Comparison of ENCODE assay signal across 20 cellular contexts in the genomic region with DNA sequence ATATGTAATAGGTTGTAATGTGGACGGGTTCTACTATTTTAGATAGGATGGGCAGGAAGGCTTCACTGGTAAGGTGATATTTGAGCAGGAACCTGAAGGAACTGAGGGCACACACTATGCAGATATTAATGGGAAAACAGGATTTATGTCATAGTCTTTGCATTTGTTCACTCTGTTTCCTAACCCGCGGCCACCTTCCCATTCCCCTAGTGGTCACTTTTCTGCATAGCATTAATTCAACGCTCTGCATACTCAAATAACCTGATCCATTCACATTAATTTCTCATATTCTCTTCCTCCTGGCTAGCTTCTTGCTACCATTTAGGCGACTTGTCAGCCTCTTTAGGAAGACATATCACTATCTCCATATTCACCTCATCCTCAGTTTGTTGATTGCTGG.
DNase-seq lines count a peak whose midpoint lies in the region; ATAC-seq and TF ChIP-seq lines count a peak whose summit lies in the region.
"Had no signal": no experiment of that assay in that cellular context is flagged by ENCODE, and none has a peak within 500 bp of the region (broad histone marks: within the 10 kb centered on the region; RNA-seq: fewer than 3 reads in every experiment).

No MANE protein-coding gene starts in this region.

- H2AK5ac ChIP-seq in mesenchymal stem cell (ENCODE audit: low read length, severe bottlenecking) = no peak overlapping the region

- H3K27me3 ChIP-seq in psoas muscle (ENCODE audit: insufficient read depth in 3 of 3, low read length in 2 of 3) (peaks cover 0 to 14% (median 0%) of the 10 kb centered on the region in 3 donors), mesenchymal stem cell (ENCODE audit: control insufficient read depth in 1 of 2, insufficient read depth in 1 of 2, low read length in 2 of 2) (peaks cover 0 to 15% of the 10 kb centered on the region in 2 experiments)

- H3K79me1 ChIP-seq in mesenchymal stem cell (replicated peaks; ENCODE audit: low read length, poor library complexity, severe bottlenecking) = no peaks in the 10 kb centered on the region

- H2AFZ ChIP-seq in OCI-LY7 (ENCODE audit: low read length) = no peak overlapping the region
- no peak overlapping the region for H2AFZ ChIP-seq in mesenchymal stem cell (ENCODE audit: low read depth, low read length)

- CTCF ChIA-PET in OCI-LY7 (lab: Charles Lee; ENCODE audit: unreplicated experiment) = no interaction called here

- H2BK15ac ChIP-seq in mesenchymal stem cell (ENCODE audit: low read depth, poor library complexity, severe bottlenecking) = no peak overlapping the region

- no peak overlapping the region for H2BK5ac ChIP-seq in mesenchymal stem cell (ENCODE audit: low read depth, low read length, poor library complexity, severe bottlenecking)

- no peak overlapping the region for H3K18ac ChIP-seq in mesenchymal stem cell (ENCODE audit: low read depth in 1 of 2, low read length in 2 of 2)

- peaks cover 44% of the 10 kb centered on the region for H3K79me2 ChIP-seq in OCI-LY7 (ENCODE audit: insufficient read depth, low read depth, low read length)

- peak; percentile 36; the same call in 1 of the 2 replicates for TF ChIP-seq CTCF in OCI-LY7 (conservative IDR thresholded peaks at IDR 0.05; ENCODE audit: low read length)
- TF ChIP-seq CTCF in fibroblast of mammary gland (conservative IDR thresholded peaks at IDR 0.05; ENCODE audit: control insufficient read depth, insufficient read depth, low read depth, low read length) = peak; percentile 19
- peak; percentile 8 for TF ChIP-seq CTCF in psoas muscle (IDR thresholded peaks at IDR 0.05)

- no peak for ATAC-seq in activated T-cell treated with anti-CD3 and anti-CD28 coated beads, Interleukin-2, amount 50 U/mL, for 72 hours (replicated peaks in 1 of 2)
- ATAC-seq in psoas muscle (no peak), GM18867 (IDR thresholded peaks at IDR 0.05; ENCODE audit: unreplicated experiment) (no peak)
- ATAC-seq: activated CD4-positive, alpha-beta T cell treated with anti-CD3 and anti-CD28 coated beads for 36 hours; CD8-positive, alpha-beta T cell; left lobe of liver had no signal

- no peak overlapping the region for H3K14ac ChIP-seq in mesenchymal stem cell (ENCODE audit: low read length in 2 of 2)

- no peak overlapping the region for H3K9ac ChIP-seq in mesenchymal stem cell (ENCODE audit: low read length)

- H4K91ac ChIP-seq in mesenchymal stem cell (ENCODE audit: low read length) = no peak overlapping the region

- H4K20me1 ChIP-seq in OCI-LY7 (ENCODE audit: insufficient read depth, low read length) = no peaks in the 10 kb centered on the region

- H3K9me2 ChIP-seq in OCI-LY7 (ENCODE audit: insufficient read depth, low read length) = no peaks in the 10 kb centered on the region

- H3K9me3 ChIP-seq in OCI-LY7 (ENCODE audit: low read length) = no peaks in the 10 kb centered on the region
- no peaks in the 10 kb centered on the region for H3K9me3 ChIP-seq in psoas muscle
- no peaks in the 10 kb centered on the region for H3K9me3 ChIP-seq in mesenchymal stem cell (ENCODE audit: control insufficient read depth, low read length)
- H3K9me3 ChIP-seq: prostate gland, uterus had no signal

- POLR2A ChIA-PET in OCI-LY7 (lab: Charles Lee) = no interaction called here

- no peak overlapping the region for H2BK120ac ChIP-seq in mesenchymal stem cell (ENCODE audit: low read depth, low read length)

- no peak overlapping the region for H4K8ac ChIP-seq in mesenchymal stem cell (ENCODE audit: low read length)

- no peak overlapping the region for H2BK12ac ChIP-seq in mesenchymal stem cell (ENCODE audit: low read length in 2 of 2)

- no peak overlapping the region for H3K4ac ChIP-seq in mesenchymal stem cell (ENCODE audit: low read depth in 1 of 2, low read length in 2 of 2)

- H3K4me2 ChIP-seq in OCI-LY7 (ENCODE audit: low read length) (peak overlapping the region; percentile 20; the same call in 1 of the 2 replicates), mesenchymal stem cell (ENCODE audit: low read length, poor library complexity, severe bottlenecking) (no peak overlapping the region)

- H3K36me3 ChIP-seq in OCI-LY7 (ENCODE audit: insufficient read depth, low read length) (peaks cover 21% of the 10 kb centered on the region), psoas muscle (ENCODE audit: insufficient read depth in 1 of 2, low read depth in 1 of 2) (no peaks in the 10 kb centered on the region), mesenchymal stem cell (ENCODE audit: control insufficient read depth in 1 of 2, insufficient read depth in 2 of 2, low read depth in 1 of 2, low read length in 2 of 2) (peaks cover 0 to 3% of the 10 kb centered on the region in 2 experiments)
- H3K36me3 ChIP-seq: prostate gland, uterus had no signal

- H3K27ac ChIP-seq in OCI-LY7 (ENCODE audit: low read depth, low read length, poor library complexity, severe bottlenecking) (no peak overlapping the region), psoas muscle (no peak overlapping the region), mesenchymal stem cell (ENCODE audit: low read length, poor library complexity, severe bottlenecking) (no peak overlapping the region)
- H3K27ac ChIP-seq: prostate gland, uterus had no signal

- 74 to 96% (median 93%) methylated on average over 5 of the region's 5 CpGs for WGBS in psoas muscle, 3 donors
- WGBS in mesenchymal stem cell = 91% methylated on average over 4 of the region's 5 CpGs

- H3K9me3 Mint-ChIP-seq in activated T-cell treated with anti-CD3 and anti-CD28 coated beads, Interleukin-2, amount 50 U/mL, for 72 hours = no peaks in the 10 kb centered on the region
- no peaks in the 10 kb centered on the region for H3K9me3 Mint-ChIP-seq in activated T-cell treated with anti-CD3 and anti-CD28 coated beads, Interleukin-2, amount 50 U/mL, for 24 hours
- H3K9me3 Mint-ChIP-seq: CD8-positive, alpha-beta T cell; stimulated activated naive CD8-positive, alpha-beta T cell treated with anti-CD3 and anti-CD28 coated beads, Interleukin-15, Interleukin-2, amounts not matched to agents 100 ng/mL and 50 ng/mL, for 24 hours had no signal

- H3K4me3 ChIP-seq in OCI-LY7 (ENCODE audit: low read depth, low read length, poor library complexity, severe bottlenecking) (no peak overlapping the region), fibroblast of mammary gland (ENCODE audit: control insufficient read depth, low read depth, low read length) (no peak overlapping the region), psoas muscle (no peak overlapping the region), mesenchymal stem cell (ENCODE audit: insufficient read depth in 1 of 2, low read depth in 1 of 2, low read length in 2 of 2) (no peak overlapping the region)
- H3K4me3 ChIP-seq: prostate gland, uterus had no signal

- peaks cover 5% of the 10 kb centered on the region for H3K4me1 Mint-ChIP-seq in activated T-cell treated with anti-CD3 and anti-CD28 coated beads, Interleukin-2, amount 50 U/mL, for 72 hours (ENCODE audit: low read depth)
- H3K4me1 Mint-ChIP-seq in activated T-cell treated with anti-CD3 and anti-CD28 coated beads, Interleukin-2, amount 50 U/mL, for 24 hours (ENCODE audit: low read depth) = peaks cover 32% of the 10 kb centered on the region

- BruUV-seq in OCI-LY7 (replicated peaks; lab: Mats Ljungman, UMichigan) = no TSS peak

- no peak for DNase-seq in activated T-cell treated with anti-CD3 and anti-CD28 coated beads, Interleukin-2, amount 50 U/mL, for 72 hours
- no peak for DNase-seq in activated T-cell treated with anti-CD3 and anti-CD28 coated beads, Interleukin-2, amount 50 U/mL, for 24 hours
- no peak for DNase-seq in OCI-LY7 (ENCODE audit: low spot score)
- no peak for DNase-seq in fibroblast of mammary gland (ENCODE audit: low read depth)
- DNase-seq in psoas muscle = no peak
- no peak for DNase-seq in mesenchymal stem cell
- DNase-seq in islet precursor cell = no peak
- DNase-seq: activated CD4-positive, alpha-beta T cell treated with anti-CD3 and anti-CD28 coated beads for 36 hours; activated CD8-positive, alpha-beta memory T cell treated with anti-CD3 and anti-CD28 coated beads, Interleukin-2, amount 50 U/mL, for 4 hours; activated naive CD4-positive, alpha-beta T cell treated with Interleukin-2 at 50 U/mL for 16 hours; CD8-positive, alpha-beta T cell; NCI-H146; NCI-H226; NK-92 treated with Interleukin-12 subunit alpha and Interleukin-12 subunit beta, amount 100 ng/mL, for 24 hours; SIG-M5; uterus had no signal

- peak overlapping the region in 1 of 2 donors; percentile 8 for H3K4me3 Mint-ChIP-seq in activated T-cell treated with anti-CD3 and anti-CD28 coated beads, Interleukin-2, amount 50 U/mL, for 72 hours
- no peak overlapping the region for H3K4me3 Mint-ChIP-seq in activated T-cell treated with anti-CD3 and anti-CD28 coated beads, Interleukin-2, amount 50 U/mL, for 24 hours

- peaks cover 3 to 5% of the 10 kb centered on the region in 2 donors for H3K36me3 Mint-ChIP-seq in activated T-cell treated with anti-CD3 and anti-CD28 coated beads, Interleukin-2, amount 50 U/mL, for 72 hours (ENCODE audit: insufficient read depth in 2 of 2)
- H3K36me3 Mint-ChIP-seq in activated T-cell treated with anti-CD3 and anti-CD28 coated beads, Interleukin-2, amount 50 U/mL, for 24 hours (ENCODE audit: low read depth) = peaks cover 23% of the 10 kb centered on the region

- peaks cover 24% of the 10 kb centered on the region for H3K4me1 ChIP-seq in OCI-LY7 (ENCODE audit: insufficient read depth, low read length, poor library complexity, severe bottlenecking)
- no peaks in the 10 kb centered on the region for H3K4me1 ChIP-seq in psoas muscle
- H3K4me1 ChIP-seq in mesenchymal stem cell (ENCODE audit: control insufficient read depth, insufficient read depth, low read depth, low read length) = no peaks in the 10 kb centered on the region
- H3K4me1 ChIP-seq: prostate gland, uterus had no signal

- peaks cover 13% of the 10 kb centered on the region for H3K27me3 Mint-ChIP-seq in activated T-cell treated with anti-CD3 and anti-CD28 coated beads, Interleukin-2, amount 50 U/mL, for 72 hours (ENCODE audit: low read depth)
- peaks cover 23% of the 10 kb centered on the region for H3K27me3 Mint-ChIP-seq in activated T-cell treated with anti-CD3 and anti-CD28 coated beads, Interleukin-2, amount 50 U/mL, for 24 hours
- H3K27me3 Mint-ChIP-seq: activated CD4-positive, alpha-beta T cell treated with anti-CD3 and anti-CD28 coated beads for 36 hours; stimulated activated naive CD8-positive, alpha-beta T cell treated with anti-CD3 and anti-CD28 coated beads, Interleukin-15, Interleukin-2, amounts not matched to agents 100 ng/mL and 50 ng/mL, for 24 hours had no signal

- intact Hi-C loops in OCI-LY7 (cut with micrococcal nuclease; ENCODE audit: unreplicated experiment) (no loop called here), psoas muscle (cut with DNase I) (no loop called here)

- no peak overlapping the region for H3K23ac ChIP-seq in mesenchymal stem cell (ENCODE audit: low read length in 2 of 2)

- peak overlapping the region; percentile 44 for H3K27ac Mint-ChIP-seq in activated T-cell treated with anti-CD3 and anti-CD28 coated beads, Interleukin-2, amount 50 U/mL, for 72 hours
- H3K27ac Mint-ChIP-seq in activated T-cell treated with anti-CD3 and anti-CD28 coated beads, Interleukin-2, amount 50 U/mL, for 24 hours = no peak overlapping the region
- H3K27ac Mint-ChIP-seq: activated CD4-positive, alpha-beta T cell treated with anti-CD3 and anti-CD28 coated beads for 36 hours; CD8-positive, alpha-beta T cell; stimulated activated naive CD8-positive, alpha-beta T cell treated with anti-CD3 and anti-CD28 coated beads, Interleukin-15, Interleukin-2, amounts not matched to agents 100 ng/mL and 50 ng/mL, for 24 hours had no signal
